In the genomic region with DNA sequence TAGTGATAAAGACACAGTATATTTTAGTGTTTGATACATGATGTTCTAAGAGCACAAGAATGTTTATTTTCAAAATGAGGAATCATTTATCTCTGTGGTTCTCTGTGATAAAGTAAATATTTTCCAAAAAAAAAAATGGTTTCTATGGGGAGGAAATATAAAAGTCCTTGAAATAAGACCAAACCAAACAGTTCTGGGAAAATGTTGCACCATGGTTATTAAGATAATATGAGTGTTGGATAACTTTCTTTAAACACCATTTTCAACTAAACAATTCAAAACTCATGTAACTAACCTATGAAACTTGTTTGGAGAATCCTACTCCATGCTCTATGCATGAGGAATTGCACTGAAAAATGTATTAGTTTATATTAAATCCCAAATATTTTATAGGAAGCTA, we compare ENCODE assay signal across 14 cellular contexts.
"Had no signal": no experiment of that assay in that cellular context is flagged by ENCODE, and none has a peak within 500 bp of the region (broad histone marks: within the 10 kb centered on the region; RNA-seq: fewer than 3 reads in every experiment).

No MANE protein-coding gene starts in this region.

- H3K27ac ChIP-seq: gastrocnemius medialis, heart right ventricle, neural progenitor cell, upper lobe of right lung had no signal

- H3K4me3 ChIP-seq: adrenal gland, gastrocnemius medialis, heart right ventricle, neural progenitor cell, upper lobe of right lung had no signal

- H3K36me3 ChIP-seq: adrenal gland, gastrocnemius medialis, heart right ventricle, upper lobe of right lung had no signal

- H3K27me3 ChIP-seq: adrenal gland, gastrocnemius medialis, heart right ventricle, neural progenitor cell, upper lobe of right lung had no signal

- H3K4me1 ChIP-seq: adrenal gland, gastrocnemius medialis, heart right ventricle, neural progenitor cell, upper lobe of right lung had no signal

- H3K9ac ChIP-seq: neural progenitor cell had no signal

- DNase-seq: activated CD4-positive, alpha-beta T cell treated with anti-CD3 and anti-CD28 coated beads, Interleukin-2, amount 50 U/mL, for 1 hour; activated naive CD4-positive, alpha-beta T cell treated with anti-CD3 and anti-CD28 coated beads, Interleukin-2, amount 10 ng/mL, durations not matched to agents 7 days and 5 days; activated T-cell treated with anti-CD3 and anti-CD28 coated beads for 4 hours; adrenal gland; gastrocnemius medialis; heart right ventricle; kidney; left ventricle myocardium superior; stimulated activated naive CD4-positive, alpha-beta T cell treated with Interleukin-2 at 50 U/mL for 16 hours; T-helper 17 cell; upper lobe of right lung had no signal

- ATAC-seq: activated T-helper 17 cell treated with anti-CD3 and anti-CD28 coated beads, Interleukin-2, amount 50 U/mL, for 72 hours; esophagus mucosa; gastrocnemius medialis; left ventricle myocardium superior; T-helper 17 cell; upper lobe of right lung had no signal

- H3K4me2 ChIP-seq: neural progenitor cell had no signal

- H3K9me3 ChIP-seq: adrenal gland, gastrocnemius medialis, heart right ventricle, upper lobe of right lung had no signal

- H2AFZ ChIP-seq: neural progenitor cell had no signal
